8 cellular contexts compared by ENCODE assay signal in genomic region chr6:52285174-52286068, GRCh38. TPM values are rescaled to one million over a fixed set of nuclear protein-coding genes. Genes with fewer than 3 reads are reported as not detected.
DNase-seq lines count a peak whose midpoint lies in the region; ATAC-seq and TF ChIP-seq lines count a peak whose summit lies in the region.

No MANE protein-coding gene starts in this region.

- no peak for TF ChIP-seq CTCF in neural cell (IDR thresholded peaks at IDR 0.05; ENCODE audit: poor library complexity, severe bottlenecking)

- peak overlapping the region; percentile 77 for H3K4me2 ChIP-seq in neural cell (ENCODE audit: low read length)

- H3K4me1 ChIP-seq in duodenal mucosa (ENCODE audit: control insufficient read depth in 1 of 2, insufficient read depth in 2 of 2, low read length in 2 of 2) = peaks cover 18 to 23% of the 10 kb centered on the region in 2 donors

- DNase-seq in NOMO-1 treated with DMSO at 0.1 percent for 48 hours (lab: John Stamatoyannopoulos, UW; ENCODE audit: unreplicated experiment) (peak; percentile 32), NOMO-1 treated with dmso at 0.1 percent for 144 hours (lab: John Stamatoyannopoulos, UW; ENCODE audit: unreplicated experiment) (no peak), NCI-H82 treated with DMSO at 0.1 percent for 48 hours (lab: John Stamatoyannopoulos, UW; ENCODE audit: unreplicated experiment) (peak; percentile 80)
- no peak for DNase-seq in effector CD4-positive, alpha-beta T cell

- H3K4me3 ChIP-seq in duodenal mucosa (ENCODE audit: low read depth in 1 of 2, low read length in 2 of 2) (peak overlapping the region; percentile 91), neural cell (ENCODE audit: low read length) (peak overlapping the region; percentile 86)

- no peaks in the 10 kb centered on the region for H3K9me3 ChIP-seq in duodenal mucosa (ENCODE audit: control insufficient read depth in 1 of 2, low read length in 2 of 2)
- no peaks in the 10 kb centered on the region for H3K9me3 ChIP-seq in neural cell (ENCODE audit: low read length)

- peak overlapping the region; percentile 35 for H2AFZ ChIP-seq in neural cell (ENCODE audit: low read depth, low read length)

- H3K27ac ChIP-seq in duodenal mucosa (ENCODE audit: low read depth, low read length) = no peak overlapping the region
- no peak overlapping the region for H3K27ac ChIP-seq in neural cell (ENCODE audit: low read length)

- H3F3A ChIP-seq in neural cell (ENCODE audit: insufficient read depth, low read length, poor library complexity, severe bottlenecking) = no peaks in the 10 kb centered on the region

- H3K9me2 ChIP-seq in neural cell (ENCODE audit: insufficient read depth, low read length) = no peaks in the 10 kb centered on the region

- ATAC-seq in GM19351 (IDR thresholded peaks at IDR 0.05; ENCODE audit: unreplicated experiment) = no peak
- ATAC-seq in GM18505 (IDR thresholded peaks at IDR 0.05; ENCODE audit: unreplicated experiment) = no peak

- H3K79me2 ChIP-seq in neural cell (replicated peaks; ENCODE audit: insufficient read depth, low read length) = peaks cover 18% of the 10 kb centered on the region

- H3K27me3 ChIP-seq in duodenal mucosa (ENCODE audit: control insufficient read depth in 1 of 2, insufficient read depth in 2 of 2, low read length in 2 of 2) (no peaks in the 10 kb centered on the region), neural cell (ENCODE audit: insufficient read depth, low read depth, low read length) (no peaks in the 10 kb centered on the region)

- no peak for TF ChIP-seq RAD21 in neural cell (conservative IDR thresholded peaks at IDR 0.05)

- H3K36me3 ChIP-seq in duodenal mucosa (ENCODE audit: control insufficient read depth in 1 of 2, insufficient read depth in 2 of 2, low read length in 2 of 2) = peaks cover 9 to 22% of the 10 kb centered on the region in 2 donors
- H3K36me3 ChIP-seq in neural cell (ENCODE audit: insufficient read depth, low read length) = no peaks in the 10 kb centered on the region

- no peak for TF ChIP-seq POLR2A in GM18505 (IDR thresholded peaks at IDR 0.05; ENCODE audit: borderline replicate concordance, extremely low read depth, insufficient read depth, insufficient read length)

- no peak for TF ChIP-seq EP300 in neural cell (conservative IDR thresholded peaks at IDR 0.05; ENCODE audit: poor library complexity, severe bottlenecking)

- H3K9ac ChIP-seq in duodenal mucosa (ENCODE audit: low read depth in 1 of 2, low read length in 2 of 2) (peak overlapping the region; percentile 44 to 46), neural cell (ENCODE audit: low read length) (peak overlapping the region; percentile 14)

- no peaks in the 10 kb centered on the region for H4K20me1 ChIP-seq in neural cell (ENCODE audit: insufficient read depth)

TF ChIP-seq in neural cell, 6 proteins besides CTCF, POLR2A, EP300 and RAD21:
- no peak for TF ChIP-seq TAF1 (IDR thresholded peaks at IDR 0.05; ENCODE audit: low read depth)
- no peak for TF ChIP-seq MXI1 (conservative IDR thresholded peaks at IDR 0.05; ENCODE audit: poor library complexity, severe bottlenecking)
- TF ChIP-seq POLR2AphosphoS5 (IDR thresholded peaks at IDR 0.05) = no peak
- no peak for TF ChIP-seq REST (IDR thresholded peaks at IDR 0.05; ENCODE audit: borderline replicate concordance)
- no peak for TF ChIP-seq SMC3 (conservative IDR thresholded peaks at IDR 0.05; ENCODE audit: poor library complexity)
- no peak for TF ChIP-seq EZH2 (IDR thresholded peaks at IDR 0.05; ENCODE audit: borderline replicate concordance, insufficient read depth, low read length, poor library complexity, severe bottlenecking)
TF ChIP-seq in neural cell: peak in this region for 0.

RNA-seq across cellular contexts. Expression of gene MCM3, which starts 0.9 kb away (rescaled TPM):
- polyA plus RNA-seq in neural cell = 8.6 and 8.8 TPM in 2 replicates
- polyA minus RNA-seq in neural cell = 9.7 and 13.8 TPM in 2 replicates

RNA-seq across cellular contexts. Expression of gene IL17F, which starts 41.1 kb away (rescaled TPM):
- not detected in 2 replicates for polyA plus RNA-seq in neural cell
- not detected in 2 replicates for polyA minus RNA-seq in neural cell

Comparison
In these comparisons a context has a peak if more than half of its experiments do, and no peak if none do; other contexts are left out.
1. DNase-seq: peak in NOMO-1 treated with DMSO at 0.1 percent for 48 hours (single experiment) and NCI-H82 treated with DMSO at 0.1 percent for 48 hours (single experiment); none in NOMO-1 treated with dmso at 0.1 percent for 144 hours (single experiment) and effector CD4-positive, alpha-beta T cell (single experiment).